ENCODE assay signal across 10 cellular contexts in genomic region chr10:7529638-7530037, GRCh38.
DNase-seq lines count a peak whose midpoint lies in the region; ATAC-seq, FAIRE-seq and TF ChIP-seq lines count a peak whose summit lies in the region.
"Had no signal": no experiment of that assay in that cellular context is flagged by ENCODE, and none has a peak within 500 bp of the region (broad histone marks: within the 10 kb centered on the region; RNA-seq: fewer than 3 reads in every experiment).

No MANE protein-coding gene starts in this region.

- peaks cover 3 to 16% (median 7%) of the 10 kb centered on the region in 7 donors for H3K4me1 Mint-ChIP-seq in naive thymus-derived CD4-positive, alpha-beta T cell

- H2BK12ac ChIP-seq in mesenchymal stem cell (ENCODE audit: low read length in 2 of 2), result no peak overlapping the region

- H3K27me3 ChIP-seq in mesenchymal stem cell (ENCODE audit: control insufficient read depth in 1 of 2, insufficient read depth in 1 of 2, low read length in 2 of 2), result peaks cover 0 to 64% of the 10 kb centered on the region in 2 experiments
- H3K27me3 ChIP-seq in naive thymus-derived CD4-positive, alpha-beta T cell (ENCODE audit: control insufficient read depth in 2 of 2, insufficient read depth in 2 of 2, low read length in 2 of 2), result peaks cover 0 to 6% of the 10 kb centered on the region in 2 donors

- H3K27ac ChIP-seq in mesenchymal stem cell (ENCODE audit: low read length, poor library complexity, severe bottlenecking), result no peak overlapping the region
- H3K27ac ChIP-seq in naive thymus-derived CD4-positive, alpha-beta T cell (ENCODE audit: low read depth, low read length), result no peak overlapping the region

- no peaks in the 10 kb centered on the region for H3K36me3 ChIP-seq in mesenchymal stem cell (ENCODE audit: control insufficient read depth in 1 of 2, insufficient read depth in 2 of 2, low read depth in 1 of 2, low read length in 2 of 2)
- H3K36me3 ChIP-seq in naive thymus-derived CD4-positive, alpha-beta T cell (ENCODE audit: control insufficient read depth in 2 of 3, insufficient read depth in 3 of 3, low read length in 3 of 3), result no peaks in the 10 kb centered on the region

- no peak overlapping the region for H2BK15ac ChIP-seq in mesenchymal stem cell (ENCODE audit: low read depth, poor library complexity, severe bottlenecking)

- no peak overlapping the region for H3K18ac ChIP-seq in mesenchymal stem cell (ENCODE audit: low read depth in 1 of 2, low read length in 2 of 2)

- no peak overlapping the region for H3K4ac ChIP-seq in mesenchymal stem cell (ENCODE audit: low read depth in 1 of 2, low read length in 2 of 2)

- H3K4me2 ChIP-seq in mesenchymal stem cell (ENCODE audit: low read length, poor library complexity, severe bottlenecking), result no peak overlapping the region

- no peak overlapping the region for H3K9ac ChIP-seq in mesenchymal stem cell (ENCODE audit: low read length)

- no peak for FAIRE-seq in frontal cortex (lab: Jason Lieb, UNC)

- H2AFZ ChIP-seq in mesenchymal stem cell (ENCODE audit: low read depth, low read length), result no peak overlapping the region

- POLR2A ChIA-PET in naive thymus-derived CD4-positive, alpha-beta T cell (lab: Charles Lee), result no interaction called here

- peaks cover 0 to 30% (median 11%) of the 10 kb centered on the region in 5 donors for H3K27me3 Mint-ChIP-seq in naive thymus-derived CD4-positive, alpha-beta T cell

- H3K23ac ChIP-seq in mesenchymal stem cell (ENCODE audit: low read length in 2 of 2), result no peak overlapping the region

- H3K4me3 Mint-ChIP-seq in naive thymus-derived CD4-positive, alpha-beta T cell, result no peak overlapping the region
- H3K4me3 Mint-ChIP-seq: stimulated activated naive CD8-positive, alpha-beta T cell treated with anti-CD3 and anti-CD28 coated beads, Interleukin-15, Interleukin-2, amounts not matched to agents 100 ng/mL and 50 ng/mL, for 24 hours had no signal

- no peak overlapping the region for H3K4me3 ChIP-seq in cardiac fibroblast (replicated peaks in 1 of 2; ENCODE audit: low read depth in 2 of 2, low read length in 2 of 2)
- no peak overlapping the region for H3K4me3 ChIP-seq in mesenchymal stem cell (ENCODE audit: insufficient read depth in 1 of 2, low read depth in 1 of 2, low read length in 2 of 2)
- no peak overlapping the region for H3K4me3 ChIP-seq in naive thymus-derived CD4-positive, alpha-beta T cell (ENCODE audit: low read length)

- H3K79me1 ChIP-seq in mesenchymal stem cell (replicated peaks; ENCODE audit: low read length, poor library complexity, severe bottlenecking), result no peaks in the 10 kb centered on the region

- H2AK5ac ChIP-seq in mesenchymal stem cell (ENCODE audit: low read length, severe bottlenecking), result no peak overlapping the region

- no peaks in the 10 kb centered on the region for H3K4me1 ChIP-seq in mesenchymal stem cell (ENCODE audit: control insufficient read depth, insufficient read depth, low read depth, low read length)
- H3K4me1 ChIP-seq in naive thymus-derived CD4-positive, alpha-beta T cell (ENCODE audit: control insufficient read depth in 2 of 2, insufficient read depth in 2 of 2, low read length in 2 of 2), result no peaks in the 10 kb centered on the region

- TF ChIP-seq CTCF in cardiac fibroblast (IDR thresholded peaks at IDR 0.05; ENCODE audit: low read depth, low read length), result no peak

- 78% methylated on average over 5 of the region's 7 CpGs for WGBS in mesenchymal stem cell

- peak; percentile 46 for DNase-seq in D341Med (ENCODE audit: low spot score)
- DNase-seq in Kasumi-1 (lab: John Stamatoyannopoulos, UW), result peak; percentile 70 to 74
- DNase-seq in cardiac fibroblast (ENCODE audit: low read depth in 2 of 2), result peak; percentile 18 to 27
- peak; percentile 5 for DNase-seq in mesenchymal stem cell
- DNase-seq in T-helper 9 cell, result no peak
- no peak for DNase-seq in frontal cortex (ENCODE audit: low spot score in 2 of 2)
- no peak for DNase-seq in posterior vena cava (ENCODE audit: low spot score)
- no peak for DNase-seq in naive thymus-derived CD4-positive, alpha-beta T cell
- DNase-seq: MM.1S had no signal

- H4K8ac ChIP-seq in mesenchymal stem cell (ENCODE audit: low read length), result no peak overlapping the region

- CTCF ChIA-PET in naive thymus-derived CD4-positive, alpha-beta T cell (lab: Charles Lee), result no interaction called here

- H3K14ac ChIP-seq in mesenchymal stem cell (ENCODE audit: low read length in 2 of 2), result no peak overlapping the region

- H4K91ac ChIP-seq in mesenchymal stem cell (ENCODE audit: low read length), result no peak overlapping the region

- peaks cover 0 to 5% (median 0%) of the 10 kb centered on the region in 5 donors for H3K36me3 Mint-ChIP-seq in naive thymus-derived CD4-positive, alpha-beta T cell

- ATAC-seq in naive thymus-derived CD4-positive, alpha-beta T cell, result no peak

- H2BK5ac ChIP-seq in mesenchymal stem cell (ENCODE audit: low read depth, low read length, poor library complexity, severe bottlenecking), result no peak overlapping the region

- intact Hi-C loops in posterior vena cava (cut with DNase I), result no loop called here
- intact Hi-C loops in naive thymus-derived CD4-positive, alpha-beta T cell (cut with micrococcal nuclease), result loop anchor here in 1 of 2 donors (5.0 to 10.0 kb wide), 3 partner anchors 343 to 945 kb away; no protein-coding TSS in a partner anchor

- H3K27ac Mint-ChIP-seq in naive thymus-derived CD4-positive, alpha-beta T cell, result no peak overlapping the region
- H3K27ac Mint-ChIP-seq: stimulated activated naive CD8-positive, alpha-beta T cell treated with anti-CD3 and anti-CD28 coated beads, Interleukin-15, Interleukin-2, amounts not matched to agents 100 ng/mL and 50 ng/mL, for 24 hours had no signal

- H3K9me3 Mint-ChIP-seq in naive thymus-derived CD4-positive, alpha-beta T cell, result no peaks in the 10 kb centered on the region
- H3K9me3 Mint-ChIP-seq: stimulated activated naive CD8-positive, alpha-beta T cell treated with anti-CD3 and anti-CD28 coated beads, Interleukin-15, Interleukin-2, amounts not matched to agents 100 ng/mL and 50 ng/mL, for 24 hours had no signal

- H3K9me3 ChIP-seq in mesenchymal stem cell (ENCODE audit: control insufficient read depth, low read length), result no peaks in the 10 kb centered on the region
- no peaks in the 10 kb centered on the region for H3K9me3 ChIP-seq in naive thymus-derived CD4-positive, alpha-beta T cell (ENCODE audit: control insufficient read depth in 2 of 3, low read length in 3 of 3)

- H2BK120ac ChIP-seq in mesenchymal stem cell (ENCODE audit: low read depth, low read length), result no peak overlapping the region

Comparison
In these comparisons a context has a peak if more than half of its experiments do, and no peak if none do; other contexts are left out.
1. DNase-seq: peak in D341Med (single experiment), Kasumi-1 (2 of 2), cardiac fibroblast (2 of 2) and mesenchymal stem cell (single experiment); none in T-helper 9 cell (single experiment), frontal cortex (0 of 2), posterior vena cava (single experiment) and naive thymus-derived CD4-positive, alpha-beta T cell (0 of 9).